Comparison of ENCODE assay signal across 1 cellular context in the genomic region with DNA sequence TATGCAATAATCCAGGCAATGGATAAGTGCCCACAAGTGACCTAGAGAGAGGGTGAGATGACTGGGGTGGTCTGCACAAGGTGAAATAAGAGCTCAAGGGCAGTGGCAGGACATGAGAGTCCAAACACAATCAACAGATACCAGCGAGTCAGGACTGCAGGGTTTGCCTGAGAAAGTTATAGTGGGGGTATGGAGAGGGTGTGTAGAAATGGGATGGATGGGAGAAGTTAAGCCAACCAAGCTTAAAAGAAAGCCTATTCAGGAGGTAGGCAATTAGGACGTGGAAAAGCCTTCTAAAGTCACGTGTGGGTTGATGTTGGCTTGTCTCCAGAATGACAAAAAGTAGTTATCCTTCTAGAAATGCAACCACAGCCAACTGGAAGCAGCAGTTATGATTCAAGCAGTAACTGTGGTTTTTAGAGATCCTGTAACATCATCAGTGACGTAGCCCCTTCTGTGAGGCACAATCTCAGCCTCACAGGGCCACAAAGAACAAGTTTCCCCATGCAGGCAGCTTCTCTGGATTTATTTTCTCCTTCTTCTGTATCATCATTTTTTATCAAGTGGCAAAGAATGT.
TF ChIP-seq lines count a peak whose summit lies in the region.

No MANE protein-coding gene starts in this region.

TF ChIP-seq in HepG2, 621 proteins besides CTCF, POLR2A, EP300 and RAD21:
- TF ChIP-seq CREB1 (IDR thresholded peaks at IDR 0.05) (peak; percentile 53), CREB1 (CRISPR knock-in tag; IDR thresholded peaks at IDR 0.05) (no peak), SMAD1 (CRISPR knock-in tag; IDR thresholded peaks at IDR 0.05; ENCODE audit: borderline replicate concordance, low read depth) (no peak), SP4 (CRISPR knock-in tag; IDR thresholded peaks at IDR 0.05) (no peak), BCL6 (CRISPR knock-in tag; IDR thresholded peaks at IDR 0.05) (no peak)
- TF ChIP-seq, protein P1, sequence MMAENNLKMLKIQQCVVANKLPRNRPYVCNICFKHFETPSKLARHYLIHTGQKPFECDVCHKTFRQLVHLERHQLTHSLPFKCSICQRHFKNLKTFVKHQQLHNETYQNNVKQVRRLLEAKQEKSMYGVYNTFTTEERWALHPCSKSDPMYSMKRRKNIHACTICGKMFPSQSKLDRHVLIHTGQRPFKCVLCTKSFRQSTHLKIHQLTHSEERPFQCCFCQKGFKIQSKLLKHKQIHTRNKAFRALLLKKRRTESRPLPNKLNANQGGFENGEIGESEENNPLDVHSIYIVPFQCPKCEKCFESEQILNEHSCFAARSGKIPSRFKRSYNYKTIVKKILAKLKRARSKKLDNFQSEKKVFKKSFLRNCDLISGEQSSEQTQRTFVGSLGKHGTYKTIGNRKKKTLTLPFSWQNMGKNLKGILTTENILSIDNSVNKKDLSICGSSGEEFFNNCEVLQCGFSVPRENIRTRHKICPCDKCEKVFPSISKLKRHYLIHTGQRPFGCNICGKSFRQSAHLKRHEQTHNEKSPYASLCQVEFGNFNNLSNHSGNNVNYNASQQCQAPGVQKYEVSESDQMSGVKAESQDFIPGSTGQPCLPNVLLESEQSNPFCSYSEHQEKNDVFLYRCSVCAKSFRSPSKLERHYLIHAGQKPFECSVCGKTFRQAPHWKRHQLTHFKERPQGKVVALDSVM (CRISPR knock-in tag; IDR thresholded peaks at IDR 0.05) = no peak
